9 cellular contexts compared by ENCODE assay signal in genomic region chr1:23908453-23909341, GRCh38. TPM values are rescaled to one million over a fixed set of nuclear protein-coding genes. Genes with fewer than 3 reads are reported as not detected.
DNase-seq lines count a peak whose midpoint lies in the region; ATAC-seq and TF ChIP-seq lines count a peak whose summit lies in the region.
"Had no signal": no experiment of that assay in that cellular context is flagged by ENCODE, and none has a peak within 500 bp of the region (broad histone marks: within the 10 kb centered on the region; RNA-seq: fewer than 3 reads in every experiment).

No MANE protein-coding gene starts in this region.

- intact Hi-C loops in spleen (cut with DNase I; ENCODE audit: low total_unique reads): no loop called here

- TF ChIP-seq POLR2A in spleen (IDR thresholded peaks at IDR 0.05): no peak

- H3K27me3 ChIP-seq in HL-60 (ENCODE audit: insufficient read depth, poor library complexity, severe bottlenecking): no peaks in the 10 kb centered on the region
- H3K27me3 ChIP-seq in spleen (replicated peaks in 1 of 7): peaks cover 0 to 13% (median 1%) of the 10 kb centered on the region in 7 donors

- DNase-seq in HL-60 (ENCODE audit: low read depth in 1 of 2, low spot score in 1 of 2) (peak; percentile 90 to 98), spleen (peak; percentile 88), NCI-H1694 (lab: John Stamatoyannopoulos, UW) (no peak), NCI-H1694 treated with DMSO at 0.1 percent for 48 hours (lab: John Stamatoyannopoulos, UW) (no peak), NCI-H345 treated with DMSO at 0.1 percent for 48 hours (lab: John Stamatoyannopoulos, UW; ENCODE audit: unreplicated experiment) (no peak)
- DNase-seq in activated CD8-positive, alpha-beta memory T cell treated with anti-CD3 and anti-CD28 coated beads, Interleukin-2, amount 50 U/mL, for 4 hours: peak; percentile 20

- TF ChIP-seq CTCF in HL-60 (IDR thresholded peaks at IDR 0.05; ENCODE audit: insufficient read depth, low read length) (no peak), spleen (IDR thresholded peaks at IDR 0.05 in 8 of 11, conservative IDR thresholded peaks at IDR 0.05 in 3 of 11) (no peak)

- H3K4me3 ChIP-seq in HL-60 (replicated peaks; ENCODE audit: insufficient read depth, low read length) (no peak overlapping the region), spleen (peak overlapping the region in 7 of 8 donors; percentile 6 to 74 (median 46))

- no peaks in the 10 kb centered on the region for H3K9me3 ChIP-seq in spleen

- peak overlapping the region; percentile 94 for H3K27ac ChIP-seq in HL-60 (replicated peaks)
- peak overlapping the region; percentile 39 to 90 (median 78) for H3K27ac ChIP-seq in spleen
- H3K27ac ChIP-seq: epithelial cell of prostate had no signal

- peaks cover 0 to 9% (median 0%) of the 10 kb centered on the region in 6 donors for H3K36me3 ChIP-seq in spleen

- peaks cover 11 to 98% (median 66%) of the 10 kb centered on the region in 6 donors for H3K4me1 ChIP-seq in spleen

- ATAC-seq in GM19035 (IDR thresholded peaks at IDR 0.05; ENCODE audit: unreplicated experiment): peak; percentile 37

- WGBS in spleen, 5 donors: 7 to 22% (median 8%) methylated on average over 9 of the region's 9 CpGs

RNA-seq across cellular contexts. Expression of gene CNR2, which starts 4.5 kb away (rescaled TPM):
- 10 to 100 TPM; 15.0 to 23.4 (median 18.2) TPM for total RNA-seq in spleen
- 10 to 100 TPM; 18.2 to 26.6 (median 22.3) TPM for polyA plus RNA-seq in spleen
- total RNA-seq: MCF 10A had no signal

RNA-seq across cellular contexts. Expression of gene FUCA1, which starts 40.6 kb away (rescaled TPM):
- total RNA-seq in spleen: 100 to 1,000 TPM in 1 of 7 donors, 10 to 100 TPM in 6; 51.9 to 106 (median 78.8) TPM
- polyA plus RNA-seq in spleen: 10 to 100 TPM; 36.3 to 62.6 (median 40.8) TPM

RNA-seq across cellular contexts. Expression of gene PNRC2, which starts 50.9 kb away (rescaled TPM):
- 100 to 1,000 TPM in 6 of 7 donors, 10 to 100 TPM in 1; 87.3 to 127 (median 120) TPM for total RNA-seq in spleen
- polyA plus RNA-seq in spleen: 100 to 1,000 TPM in 2 of 3 donors, 10 to 100 TPM in 1; 83.0 to 114 (median 111) TPM

Comparison
In these comparisons a context has a peak if more than half of its experiments do, and no peak if none do; other contexts are left out.
1. DNase-seq: peak in HL-60 (2 of 2), activated CD8-positive, alpha-beta memory T cell treated with anti-CD3 and anti-CD28 coated beads, Interleukin-2, amount 50 U/mL, for 4 hours (single experiment) and spleen (single experiment); none in NCI-H1694 (single experiment), NCI-H1694 treated with DMSO at 0.1 percent for 48 hours (single experiment) and NCI-H345 treated with DMSO at 0.1 percent for 48 hours (single experiment).